In genomic region chr10:101694674-101695403, GRCh38 we compare ENCODE assay signal across 2 cellular contexts.
TF ChIP-seq lines count a peak whose summit lies in the region.

TSS of gene FBXW4 (minus strand) at chr10:101695170. CDS start at chr10:101695105, 65 bp downstream.

TF ChIP-seq in HEK293, 187 proteins besides CTCF, POLR2A, EP300 and RAD21 (continued from another document and continues in another):
- TF ChIP-seq PRDM2 (tag by site-specific recombination; IDR thresholded peaks at IDR 0.05; ENCODE audit: borderline replicate concordance) (peak; percentile 98), ZFP37 (tag by site-specific recombination; IDR thresholded peaks at IDR 0.05) (peak; percentile 92), ZNF660 (tag by site-specific recombination; IDR thresholded peaks at IDR 0.05) (peak; percentile 76; the same call in 1 of the 2 replicates), ZNF785 (tag by site-specific recombination; IDR thresholded peaks at IDR 0.05) (no peak; the same call in 1 of the 2 replicates), ZFP69B (tag by site-specific recombination; IDR thresholded peaks at IDR 0.05) (peak; percentile 13; the same call in 1 of the 2 replicates), ZBTB8A (tag by site-specific recombination; IDR thresholded peaks at IDR 0.05) (peak; percentile 53; the same call in 1 of the 2 replicates), ZNF23 (tag by site-specific recombination; IDR thresholded peaks at IDR 0.05; ENCODE audit: borderline replicate concordance) (no peak), ZNF518A (tag by site-specific recombination; conservative IDR thresholded peaks at IDR 0.05; ENCODE audit: low read depth) (0 out of 2 replicates have a peak, but pooled peaks have one; percentile 2), ZNF266 (tag by site-specific recombination; IDR thresholded peaks at IDR 0.05; ENCODE audit: low read depth) (0 out of 2 replicates have a peak, but pooled peaks have one; percentile 52), ZNF639 (tag by site-specific recombination; IDR thresholded peaks at IDR 0.05) (0 out of 2 replicates have a peak, but pooled peaks have one; percentile 28), ZNF335 (tag by site-specific recombination; conservative IDR thresholded peaks at IDR 0.05) (peak; percentile 78; the same call in 1 of the 2 replicates), HOXC10 (CRISPR knock-in tag; IDR thresholded peaks at IDR 0.05) (no peak), ZNF24 (tag by site-specific recombination; IDR thresholded peaks at IDR 0.05) (no peak)

TF ChIP-seq in HepG2, 621 proteins besides CTCF, POLR2A, EP300 and RAD21 (continued from another document and continues in another):
- TF ChIP-seq TERF1 (CRISPR knock-in tag; IDR thresholded peaks at IDR 0.05) (peak; percentile 68; the same call in 1 of the 2 replicates), ZNF792 (CRISPR knock-in tag; IDR thresholded peaks at IDR 0.05) (peak; percentile 49; the same call in 1 of the 2 replicates), ASH2L (IDR thresholded peaks at IDR 0.05; ENCODE audit: insufficient read length, low read depth, low read length) (peak; percentile 49), ELF4 (CRISPR knock-in tag; IDR thresholded peaks at IDR 0.05; ENCODE audit: borderline replicate concordance) (peak; percentile 29; the same call in 1 of the 2 replicates), KMT2B (CRISPR knock-in tag; IDR thresholded peaks at IDR 0.05) (no peak; the same call in 1 of the 2 replicates), RXRA (CRISPR knock-in tag; IDR thresholded peaks at IDR 0.05) (peak; percentile 47; the same call in 1 of the 2 replicates), ZSCAN29 (CRISPR knock-in tag; conservative IDR thresholded peaks at IDR 0.05) (no peak), ZNF563 (CRISPR knock-in tag; IDR thresholded peaks at IDR 0.05) (0 out of 2 replicates have a peak, but pooled peaks have one; percentile 4), TRIM24 (CRISPR knock-in tag; IDR thresholded peaks at IDR 0.05) (no peak), ZNF784 (CRISPR knock-in tag; IDR thresholded peaks at IDR 0.05; ENCODE audit: borderline replicate concordance) (peak; percentile 89; the same call in 1 of the 2 replicates), ZNF550 (CRISPR knock-in tag; IDR thresholded peaks at IDR 0.05; ENCODE audit: borderline replicate concordance) (0 out of 2 replicates have a peak, but pooled peaks have one; percentile 32), ZNF430 (CRISPR knock-in tag; IDR thresholded peaks at IDR 0.05) (0 out of 2 replicates have a peak, but pooled peaks have one; percentile 15), MLX (CRISPR knock-in tag; IDR thresholded peaks at IDR 0.05) (no peak), ZMAT5 (CRISPR knock-in tag; IDR thresholded peaks at IDR 0.05; ENCODE audit: borderline replicate concordance, low read depth) (peak; percentile 51; the same call in 1 of the 2 replicates), RARG (CRISPR knock-in tag; IDR thresholded peaks at IDR 0.05; ENCODE audit: low read depth) (0 out of 2 replicates have a peak, but pooled peaks have one; percentile 83), HCFC1 (IDR thresholded peaks at IDR 0.05; ENCODE audit: low read depth, low read length) (no peak), ZSCAN21 (CRISPR knock-in tag; IDR thresholded peaks at IDR 0.05; ENCODE audit: borderline replicate concordance) (peak; percentile 22; the same call in 1 of the 2 replicates), ZBTB3 (CRISPR knock-in tag; IDR thresholded peaks at IDR 0.05; ENCODE audit: borderline replicate concordance, low read depth) (no peak), ZNF878 (CRISPR knock-in tag; IDR thresholded peaks at IDR 0.05) (no peak), ZNF253 (CRISPR knock-in tag; IDR thresholded peaks at IDR 0.05; ENCODE audit: borderline replicate concordance) (peak; percentile 82; the same call in 1 of the 2 replicates), NONO (IDR thresholded peaks at IDR 0.05) (no peak), NONO (CRISPR knock-in tag; conservative IDR thresholded peaks at IDR 0.05) (0 out of 2 replicates have a peak, but pooled peaks have one; percentile 11), KDM1A (CRISPR knock-in tag; IDR thresholded peaks at IDR 0.05) (no peak), SMAD3 (CRISPR knock-in tag; IDR thresholded peaks at IDR 0.05) (0 out of 2 replicates have a peak, but pooled peaks have one; percentile 28), CEBPB (IDR thresholded peaks at IDR 0.05; ENCODE audit: borderline replicate concordance, low read depth, low read length) (no peak), HNRNPL (IDR thresholded peaks at IDR 0.05; ENCODE audit: low read depth, low read length) (0 out of 2 replicates have a peak, but pooled peaks have one; percentile 43), ZNF263 (CRISPR knock-in tag; IDR thresholded peaks at IDR 0.05) (0 out of 2 replicates have a peak, but pooled peaks have one; percentile 13), ATF3 (CRISPR knock-in tag; IDR thresholded peaks at IDR 0.05) (0 out of 2 replicates have a peak, but pooled peaks have one; percentile 12), ZNF468 (CRISPR knock-in tag; IDR thresholded peaks at IDR 0.05) (peak; percentile 55; the same call in 1 of the 2 replicates), ZBTB10 (CRISPR knock-in tag; IDR thresholded peaks at IDR 0.05; ENCODE audit: borderline replicate concordance) (peak; percentile 93), ZNF850 (CRISPR knock-in tag; conservative IDR thresholded peaks at IDR 0.05) (no peak), ZNF124 (CRISPR knock-in tag; IDR thresholded peaks at IDR 0.05) (0 out of 2 replicates have a peak, but pooled peaks have one; percentile 35), ZSCAN25 (CRISPR knock-in tag; IDR thresholded peaks at IDR 0.05) (no peak), NFYC (CRISPR knock-in tag; IDR thresholded peaks at IDR 0.05) (no peak), ETV6 (CRISPR knock-in tag; conservative IDR thresholded peaks at IDR 0.05) (peak; percentile 94), ZNF713 (CRISPR knock-in tag; IDR thresholded peaks at IDR 0.05) (no peak), PRDM4 (CRISPR knock-in tag; IDR thresholded peaks at IDR 0.05; ENCODE audit: borderline replicate concordance) (no peak), ZNF609 (CRISPR knock-in tag; IDR thresholded peaks at IDR 0.05; ENCODE audit: borderline replicate concordance) (no peak; the same call in 1 of the 2 replicates), YY1 (IDR thresholded peaks at IDR 0.05; ENCODE audit: insufficient read depth, insufficient replicate concordance, low read depth, low read length) (peak; percentile 87), ESRRA (CRISPR knock-in tag; IDR thresholded peaks at IDR 0.05; ENCODE audit: low read depth) (no peak), HDAC2 (CRISPR knock-in tag; IDR thresholded peaks at IDR 0.05) (no peak), MED1 (CRISPR knock-in tag; IDR thresholded peaks at IDR 0.05) (peak; percentile 40), FOXK1 (CRISPR knock-in tag; IDR thresholded peaks at IDR 0.05; ENCODE audit: borderline replicate concordance, low read depth) (no peak), KLF9 (CRISPR knock-in tag; IDR thresholded peaks at IDR 0.05; ENCODE audit: low read depth) (no peak)
